Comparison of ENCODE assay signal across 1 cellular context in genomic region chr20:22511943-22512910, GRCh38.
TF ChIP-seq lines count a peak whose summit lies in the region.

No MANE protein-coding gene starts in this region.

TF ChIP-seq in HepG2, 621 proteins besides CTCF, POLR2A, EP300 and RAD21 (continued from another document):
- TF ChIP-seq AKNA (CRISPR knock-in tag; IDR thresholded peaks at IDR 0.05; ENCODE audit: borderline replicate concordance) = no peak
- no peak; the same call in 1 of the 2 replicates for TF ChIP-seq ZNF3 (CRISPR knock-in tag; IDR thresholded peaks at IDR 0.05)
- 0 out of 2 replicates have a peak, but pooled peaks have one; percentile 72 for TF ChIP-seq PRMT3 (CRISPR knock-in tag; IDR thresholded peaks at IDR 0.05; ENCODE audit: borderline replicate concordance, low read depth)
- TF ChIP-seq ZNF776 (CRISPR knock-in tag; IDR thresholded peaks at IDR 0.05) = 0 out of 2 replicates have a peak, but pooled peaks have one; percentile 43
- TF ChIP-seq ZNF253 (CRISPR knock-in tag; IDR thresholded peaks at IDR 0.05; ENCODE audit: borderline replicate concordance) = no peak
- TF ChIP-seq PCBP2 (optimal IDR thresholded peaks at IDR 0.05; ENCODE audit: low read depth, low read length, poor library complexity, severe bottlenecking) = no peak
- peak; percentile 1; the same call in 1 of the 2 replicates for TF ChIP-seq ZNF724P (CRISPR knock-in tag; IDR thresholded peaks at IDR 0.05; ENCODE audit: borderline replicate concordance)
- no peak for TF ChIP-seq FOXC1 (CRISPR knock-in tag; IDR thresholded peaks at IDR 0.05; ENCODE audit: borderline replicate concordance)
- 0 out of 2 replicates have a peak, but pooled peaks have one; percentile 33 for TF ChIP-seq XBP1 (CRISPR knock-in tag; IDR thresholded peaks at IDR 0.05)
- TF ChIP-seq MAFK (conservative IDR thresholded peaks at IDR 0.05 in 1 of 2, IDR thresholded peaks at IDR 0.05 in 1 of 2; ENCODE audit: low read length in 2 of 2) = peak in 1 of 2 experiments; percentile 31; a peak in 1 of 4 replicates
- peak; percentile 91 for TF ChIP-seq ZSCAN30 (CRISPR knock-in tag; IDR thresholded peaks at IDR 0.05)
- TF ChIP-seq CBX1 (IDR thresholded peaks at IDR 0.05; ENCODE audit: low read depth) = peak; percentile 85
- TF ChIP-seq REXO4 (CRISPR knock-in tag; IDR thresholded peaks at IDR 0.05; ENCODE audit: borderline replicate concordance) = no peak
- TF ChIP-seq ZNF563 (CRISPR knock-in tag; IDR thresholded peaks at IDR 0.05) = no peak
- TF ChIP-seq PCBP1 (IDR thresholded peaks at IDR 0.05; ENCODE audit: borderline replicate concordance, low read depth, low read length) = no peak
- TF ChIP-seq SAP130 (CRISPR knock-in tag; IDR thresholded peaks at IDR 0.05; ENCODE audit: low read depth) = peak; percentile 93
- TF ChIP-seq NPAS2 (CRISPR knock-in tag; IDR thresholded peaks at IDR 0.05; ENCODE audit: borderline replicate concordance) = no peak
- no peak for TF ChIP-seq DMTF1 (CRISPR knock-in tag; IDR thresholded peaks at IDR 0.05)
- no peak for TF ChIP-seq ZFP82 (CRISPR knock-in tag; IDR thresholded peaks at IDR 0.05; ENCODE audit: borderline replicate concordance)
- TF ChIP-seq PITX1 (CRISPR knock-in tag; IDR thresholded peaks at IDR 0.05) = peak; percentile 94
- TF ChIP-seq E2F2 (CRISPR knock-in tag; IDR thresholded peaks at IDR 0.05; ENCODE audit: borderline replicate concordance) = peak; percentile 70; the same call in 1 of the 2 replicates
- TF ChIP-seq RERE (CRISPR knock-in tag; IDR thresholded peaks at IDR 0.05; ENCODE audit: low read depth) = peak; percentile 95
- no peak for TF ChIP-seq ZNF138 (CRISPR knock-in tag; IDR thresholded peaks at IDR 0.05; ENCODE audit: low read depth)
- peak; percentile 60; the same call in 1 of the 2 replicates for TF ChIP-seq KDM5B (CRISPR knock-in tag; IDR thresholded peaks at IDR 0.05; ENCODE audit: borderline replicate concordance)
- TF ChIP-seq ZFYVE20 (CRISPR knock-in tag; IDR thresholded peaks at IDR 0.05; ENCODE audit: borderline replicate concordance, low read depth) = no peak
